Comparison of ENCODE assay signal across 9 cellular contexts in genomic region chr10:109894516-109894915, GRCh38. TPM values are rescaled to one million over a fixed set of nuclear protein-coding genes. Genes with fewer than 3 reads are reported as not detected.
DNase-seq lines count a peak whose midpoint lies in the region; ATAC-seq lines count a peak whose summit lies in the region.
"Had no signal": no experiment of that assay in that cellular context is flagged by ENCODE, and none has a peak within 500 bp of the region (broad histone marks: within the 10 kb centered on the region; RNA-seq: fewer than 3 reads in every experiment).

No MANE protein-coding gene starts in this region.

- no peaks in the 10 kb centered on the region for H3K27me3 Mint-ChIP-seq in T-helper 17 cell
- no peaks in the 10 kb centered on the region for H3K27me3 Mint-ChIP-seq in activated CD4-positive, alpha-beta T cell treated with anti-CD3 and anti-CD28 coated beads, Interleukin-2, amount 10 ng/mL, durations not matched to agents 24 days and 14 days

- peak overlapping the region in 1 of 3 donors; percentile 7 for H3K4me3 ChIP-seq in skeletal muscle tissue (ENCODE audit: low read length in 3 of 3)

- intact Hi-C loops in head of caudate nucleus (cut with DNase I), result no loop called here
- intact Hi-C loops in activated CD4-positive, alpha-beta T cell treated with anti-CD3 and anti-CD28 coated beads, Interleukin-2, amount 10 ng/mL, durations not matched to agents 24 days and 14 days (cut with micrococcal nuclease), result loop anchor here (5.0 kb wide), 1 partner anchor 113 kb away; the partner anchor contains the start of gene ADD3

- H3K4me3 Mint-ChIP-seq in T-helper 17 cell, result no peak overlapping the region
- H3K4me3 Mint-ChIP-seq in activated CD4-positive, alpha-beta T cell treated with anti-CD3 and anti-CD28 coated beads, Interleukin-2, amount 10 ng/mL, durations not matched to agents 24 days and 14 days, result no peak overlapping the region

- H3K9me3 Mint-ChIP-seq in activated CD4-positive, alpha-beta T cell treated with anti-CD3 and anti-CD28 coated beads, Interleukin-2, amount 10 ng/mL, durations not matched to agents 24 days and 14 days, result peaks cover 5% of the 10 kb centered on the region

- no peaks in the 10 kb centered on the region for H3K36me3 Mint-ChIP-seq in T-helper 17 cell (ENCODE audit: low read depth)
- peaks cover 63% of the 10 kb centered on the region for H3K36me3 Mint-ChIP-seq in activated CD4-positive, alpha-beta T cell treated with anti-CD3 and anti-CD28 coated beads, Interleukin-2, amount 10 ng/mL, durations not matched to agents 24 days and 14 days (ENCODE audit: low read depth)

- peaks cover 37% of the 10 kb centered on the region for H3K4me1 Mint-ChIP-seq in T-helper 17 cell
- peaks cover 50% of the 10 kb centered on the region for H3K4me1 Mint-ChIP-seq in activated CD4-positive, alpha-beta T cell treated with anti-CD3 and anti-CD28 coated beads, Interleukin-2, amount 10 ng/mL, durations not matched to agents 24 days and 14 days

- peak overlapping the region; percentile 39 for H3K27ac ChIP-seq in skeletal muscle tissue (ENCODE audit: low read depth, low read length)

- ATAC-seq in HG02610 (IDR thresholded peaks at IDR 0.05; ENCODE audit: unreplicated experiment) (peak; percentile 33), T-helper 17 cell (no peak), GM21619 (IDR thresholded peaks at IDR 0.05; ENCODE audit: unreplicated experiment) (no peak)

- peaks cover 38 to 59% (median 52%) of the 10 kb centered on the region in 3 donors for H3K4me1 ChIP-seq in skeletal muscle tissue (ENCODE audit: control insufficient read depth in 3 of 3, insufficient read depth in 3 of 3, low read length in 3 of 3)

- H3K36me3 ChIP-seq in skeletal muscle tissue (ENCODE audit: control insufficient read depth in 3 of 3, insufficient read depth in 3 of 3, low read length in 3 of 3), result peaks cover 8 to 9% (median 8%) of the 10 kb centered on the region in 3 donors

- peak overlapping the region; percentile 65 for H3K27ac Mint-ChIP-seq in T-helper 17 cell
- no peak overlapping the region for H3K27ac Mint-ChIP-seq in activated CD4-positive, alpha-beta T cell treated with anti-CD3 and anti-CD28 coated beads, Interleukin-2, amount 10 ng/mL, durations not matched to agents 24 days and 14 days

- H3K9ac ChIP-seq in skeletal muscle tissue (ENCODE audit: low read depth in 1 of 3, low read length in 3 of 3), result no peak overlapping the region

- DNase-seq in T-helper 17 cell, result no peak
- peak; percentile 41 to 87 (median 70) for DNase-seq in head of caudate nucleus
- DNase-seq in activated CD4-positive, alpha-beta T cell treated with anti-CD3 and anti-CD28 coated beads, Interleukin-2, amount 50 U/mL, for 48 hours, result no peak
- no peak for DNase-seq in activated CD4-positive, alpha-beta T cell treated with anti-CD3 and anti-CD28 coated beads, Interleukin-2, amount 10 ng/mL, durations not matched to agents 24 days and 14 days
- DNase-seq in NCI-H146 treated with DMSO at 0.1 percent for 48 hours (lab: John Stamatoyannopoulos, UW; ENCODE audit: unreplicated experiment), result no peak
- DNase-seq: NCI-H1694 treated with DMSO at 0.1 percent for 48 hours had no signal

- no peaks in the 10 kb centered on the region for H3K9me3 ChIP-seq in T-helper 17 cell (ENCODE audit: control insufficient read depth, low read length, poor library complexity, severe bottlenecking)
- no peaks in the 10 kb centered on the region for H3K9me3 ChIP-seq in skeletal muscle tissue (ENCODE audit: control insufficient read depth in 3 of 3, low read length in 3 of 3)

- no peaks in the 10 kb centered on the region for H3K27me3 ChIP-seq in skeletal muscle tissue (ENCODE audit: control insufficient read depth in 3 of 3, insufficient read depth in 3 of 3, low read length in 3 of 3)

RNA-seq across cellular contexts. Expression of gene XPNPEP1, which starts 28.8 kb away (rescaled TPM):
- 10 to 100 TPM; 76.4 to 81.6 TPM for total RNA-seq in T-helper 17 cell
- total RNA-seq in skeletal muscle tissue, result 89.2 TPM
- 98.9 and 105 TPM in 2 replicates for total RNA-seq in activated CD4-positive, alpha-beta T cell treated with anti-CD3 and anti-CD28 coated beads, Interleukin-2, amount 10 ng/mL, durations not matched to agents 24 days and 14 days

Comparison
In these comparisons a context has a peak if more than half of its experiments do, and no peak if none do; other contexts are left out.
1. DNase-seq: peak in head of caudate nucleus (42 of 42); none in T-helper 17 cell (0 of 3), activated CD4-positive, alpha-beta T cell treated with anti-CD3 and anti-CD28 coated beads, Interleukin-2, amount 50 U/mL, for 48 hours (0 of 2), activated CD4-positive, alpha-beta T cell treated with anti-CD3 and anti-CD28 coated beads, Interleukin-2, amount 10 ng/mL, durations not matched to agents 24 days and 14 days (single experiment) and NCI-H146 treated with DMSO at 0.1 percent for 48 hours (single experiment).